Comparison of ENCODE assay signal across 8 cellular contexts in genomic region chr9:128094166-128094949, GRCh38. TPM values are rescaled to one million over a fixed set of nuclear protein-coding genes. Genes with fewer than 3 reads are reported as not detected.
DNase-seq lines count a peak whose midpoint lies in the region; ATAC-seq, FAIRE-seq and TF ChIP-seq lines count a peak whose summit lies in the region.

No MANE protein-coding gene starts in this region.

- no peak for TF ChIP-seq RAD21 in HepG2 (CRISPR knock-in tag; IDR thresholded peaks at IDR 0.05)

- no peak overlapping the region for H3K4me3 ChIP-seq in HepG2 (replicated peaks in 1 of 3; ENCODE audit: insufficient read depth in 1 of 3, low read depth in 2 of 3, low read length in 3 of 3)

- no peak for TF ChIP-seq POLR2A in HepG2 (IDR thresholded peaks at IDR 0.05; ENCODE audit: insufficient read depth in 1 of 2, low read depth in 2 of 2, low read length in 2 of 2)

- no peaks in the 10 kb centered on the region for H3K9me3 ChIP-seq in HepG2 (ENCODE audit: low read length)

- H3K79me2 ChIP-seq in HepG2 (ENCODE audit: insufficient read depth, low read length) = peaks cover 15% of the 10 kb centered on the region

- H3K9ac ChIP-seq in HepG2 (ENCODE audit: insufficient read depth, low read depth, low read length) = no peak overlapping the region

- TF ChIP-seq EP300 in HepG2 (IDR thresholded peaks at IDR 0.05; ENCODE audit: low read depth in 2 of 2, low read length in 2 of 2) (no peak), HepG2 (CRISPR knock-in tag; IDR thresholded peaks at IDR 0.05; ENCODE audit: borderline replicate concordance) (no peak)

- in situ Hi-C loops in ACHN (cut with HindIII; ENCODE audit: low pct_ligation_motif_present, low pct_unique_long_range_greater_than_20kb, low sequenced_read_pairs) (no loop called here), HepG2 (cut with HindIII; ENCODE audit: extremely low pct_ligation_motif_present, low pct_unique_long_range_greater_than_20kb) (no loop called here)

- DNase-seq in ACHN (peak; percentile 97), NCI-H460 (ENCODE audit: extremely low read depth, low read depth) (peak; percentile 83), dedifferentiated amniotic fluid mesenchymal stem cell (ENCODE audit: extremely low spot score) (peak; percentile 99), HepG2 (ENCODE audit: low spot score) (no peak)
- DNase-seq in activated CD4-positive, alpha-beta T cell treated with anti-CD3 and anti-CD28 coated beads for 48 hours = peak; percentile 90
- DNase-seq in stimulated activated CD4-positive, alpha-beta T cell treated with anti-CD3 and anti-CD28 coated beads, Interleukin-2, amount 100 ng/mL, for 24 hours = peak; percentile 85

- peaks cover 3% of the 10 kb centered on the region; the same call in 1 of the 2 replicates for H4K20me1 ChIP-seq in HepG2 (ENCODE audit: insufficient read depth, low read length)

- WGBS in HepG2 (ENCODE audit: low lambda C conversion rate) = 97% methylated on average over 7 of the region's 8 CpGs

- no peak for TF ChIP-seq CTCF in HepG2 (CRISPR knock-in tag; IDR thresholded peaks at IDR 0.05)

- ATAC-seq in GM18909 (IDR thresholded peaks at IDR 0.05; ENCODE audit: poor library complexity, unreplicated experiment) (peak; percentile 85), HG03175 (IDR thresholded peaks at IDR 0.05; ENCODE audit: unreplicated experiment) (peak; percentile 87), HepG2 (no peak)

- intact Hi-C loops in HepG2 (cut with micrococcal nuclease; ENCODE audit: unreplicated experiment) = no loop called here

- POLR2A ChIA-PET in HepG2 (lab: Yijun Ruan, JAX) = interaction anchor here (0.6 to 1.3 kb wide), 4 partner anchors 9 to 35 kb away, joined by 3 to 6 read pairs (median 4); partner anchors contain the start of gene NAIF1

- H2AFZ ChIP-seq in HepG2 (ENCODE audit: low read length) = no peak overlapping the region

- peak overlapping the region; percentile 38 for H3K27ac ChIP-seq in HepG2 (ENCODE audit: extremely low read length, insufficient read depth, low read length)

- H3K4me1 ChIP-seq in HepG2 (ENCODE audit: insufficient read depth, low read length) = peaks cover 46% of the 10 kb centered on the region

- no peak for FAIRE-seq in HepG2 (lab: Jason Lieb, UNC)

- H3K4me2 ChIP-seq in HepG2 (ENCODE audit: low read depth, low read length) = no peak overlapping the region

- CTCF ChIA-PET in HepG2 (lab: Yijun Ruan, JAX; ENCODE audit: low intra/inter-chr PET ratio, low total read pairs) = no interaction called here

- H3K36me3 ChIP-seq in HepG2 (replicated peaks in 1 of 2; ENCODE audit: control insufficient read depth in 1 of 2, insufficient read depth in 2 of 2, low read length in 2 of 2) = no peaks in the 10 kb centered on the region; a peak in 3 of 5 replicates

- BruUV-seq in HepG2 (replicated peaks; lab: Mats Ljungman, UMichigan) = no TSS peak

- H3K27me3 ChIP-seq in HepG2 (ENCODE audit: control insufficient read depth in 1 of 2, insufficient read depth in 2 of 2, low read length in 2 of 2) = no peaks in the 10 kb centered on the region; a peak in 1 of 5 replicates

RNA-seq across cellular contexts. Expression of gene SLC25A25, which starts 26.3 kb away (rescaled TPM):
- total RNA-seq in NCI-H460 (2014; rRNA removed; shearing (Covaris generic)) = 15.2 and 15.5 TPM in 2 replicates
- polyA plus RNA-seq in NCI-H460 (2014; cell fraction: nucleus; rRNA removed) = 25.8 and 36.9 TPM in 2 replicates
- 18.5 and 24.8 TPM in 2 replicates for total RNA-seq in HepG2 (2016; rRNA removed; fragmentation: Illumina TruSeq; extraction: Trizol)
- 4.5 and 5.1 TPM in 2 replicates for total RNA-seq in HepG2 (2016; cell fraction: cytosol; rRNA removed; fragmentation: Illumina TruSeq; extraction: Trizol; ENCODE audit: low read depth)
- 16.4 and 24.3 TPM in 2 replicates for total RNA-seq in HepG2 (2016; cell fraction: insoluble cytoplasmic fraction; rRNA removed; fragmentation: Illumina TruSeq; extraction: Trizol)
- 10.5 and 11.1 TPM in 2 replicates for total RNA-seq in HepG2 (2016; cell fraction: membrane; rRNA removed; fragmentation: Illumina TruSeq; extraction: Trizol)
- total RNA-seq in HepG2 (2016; cell fraction: nucleus; rRNA removed; fragmentation: Illumina TruSeq; extraction: Trizol) = 21.4 and 25.1 TPM in 2 replicates
- 10.5 and 16.7 TPM in 2 replicates for polyA plus RNA-seq in HepG2 (2011; rRNA removed)
- polyA plus RNA-seq in HepG2 (2011; cell fraction: cytosol; rRNA removed) = 10.7 and 11.2 TPM in 2 replicates
- polyA plus RNA-seq in HepG2 (2011; cell fraction: nucleus; rRNA removed) = 26.1 and 29.6 TPM in 2 replicates
- 12.9 and 15.5 TPM in 2 replicates for polyA plus RNA-seq in HepG2 (2012)
- polyA plus RNA-seq in HepG2 (2016; cell fraction: cytosol; fragmentation: Illumina TruSeq; extraction: Trizol; ENCODE audit: low read depth) = 1.1 and 1.3 TPM in 2 replicates
- 11.6 and 13.1 TPM in 2 replicates for polyA plus RNA-seq in HepG2 (2016; cell fraction: insoluble cytoplasmic fraction; fragmentation: Illumina TruSeq; extraction: Trizol; ENCODE audit: low read depth)
- polyA plus RNA-seq in HepG2 (2016; cell fraction: membrane; fragmentation: Illumina TruSeq; extraction: Trizol; ENCODE audit: low read depth) = 2.6 and 2.7 TPM in 2 replicates
- polyA plus RNA-seq in HepG2 (2016; cell fraction: nucleus; fragmentation: Illumina TruSeq; extraction: Trizol; ENCODE audit: insufficient read depth, low read depth) = 31.1 and 36.4 TPM in 2 replicates
- polyA minus RNA-seq in HepG2 (2011; rRNA and poly(A)+ RNA removed; ENCODE audit: low replicate concordance) = 20.5 and 28.1 TPM in 2 replicates
- polyA minus RNA-seq in HepG2 (2011; cell fraction: cytosol; rRNA and poly(A)+ RNA removed) = 10.0 and 10.2 TPM in 2 replicates
- 14.4 and 26.1 TPM in 2 replicates for polyA minus RNA-seq in HepG2 (2011; cell fraction: nucleus; rRNA and poly(A)+ RNA removed)

RNA-seq across cellular contexts. Expression of gene NAIF1, which starts 27.2 kb away (rescaled TPM):
- 9.9 and 10.6 TPM in 2 replicates for total RNA-seq in NCI-H460 (2014; rRNA removed; shearing (Covaris generic))
- 8.6 and 10.2 TPM in 2 replicates for polyA plus RNA-seq in NCI-H460 (2014; cell fraction: nucleus; rRNA removed)
- total RNA-seq in HepG2 (2016; rRNA removed; fragmentation: Illumina TruSeq; extraction: Trizol) = 6.0 and 6.6 TPM in 2 replicates
- 3.1 and 4.1 TPM in 2 replicates for total RNA-seq in HepG2 (2016; cell fraction: cytosol; rRNA removed; fragmentation: Illumina TruSeq; extraction: Trizol; ENCODE audit: low read depth)
- 6.0 and 6.4 TPM in 2 replicates for total RNA-seq in HepG2 (2016; cell fraction: insoluble cytoplasmic fraction; rRNA removed; fragmentation: Illumina TruSeq; extraction: Trizol)
- 5.7 and 6.1 TPM in 2 replicates for total RNA-seq in HepG2 (2016; cell fraction: membrane; rRNA removed; fragmentation: Illumina TruSeq; extraction: Trizol)
- total RNA-seq in HepG2 (2016; cell fraction: nucleus; rRNA removed; fragmentation: Illumina TruSeq; extraction: Trizol) = 2.9 and 4.1 TPM in 2 replicates
- 6.9 TPM in 2 replicates for polyA plus RNA-seq in HepG2 (2011; rRNA removed)
- polyA plus RNA-seq in HepG2 (2011; cell fraction: cytosol; rRNA removed) = 4.9 and 6.4 TPM in 2 replicates
- polyA plus RNA-seq in HepG2 (2011; cell fraction: nucleus; rRNA removed) = 3.8 and 4.0 TPM in 2 replicates
- polyA plus RNA-seq in HepG2 (2012) = 3.0 and 3.8 TPM in 2 replicates
- polyA plus RNA-seq in HepG2 (2016; cell fraction: cytosol; fragmentation: Illumina TruSeq; extraction: Trizol; ENCODE audit: low read depth) = 2.4 and 2.6 TPM in 2 replicates
- polyA plus RNA-seq in HepG2 (2016; cell fraction: insoluble cytoplasmic fraction; fragmentation: Illumina TruSeq; extraction: Trizol; ENCODE audit: low read depth) = 5.2 and 5.7 TPM in 2 replicates
- 3.5 and 3.9 TPM in 2 replicates for polyA plus RNA-seq in HepG2 (2016; cell fraction: membrane; fragmentation: Illumina TruSeq; extraction: Trizol; ENCODE audit: low read depth)
- 4.9 and 5.1 TPM in 2 replicates for polyA plus RNA-seq in HepG2 (2016; cell fraction: nucleus; fragmentation: Illumina TruSeq; extraction: Trizol; ENCODE audit: insufficient read depth, low read depth)
- polyA minus RNA-seq in HepG2 (2011; rRNA and poly(A)+ RNA removed; ENCODE audit: low replicate concordance) = 8.2 and 13.2 TPM in 2 replicates
- 3.2 and 6.0 TPM in 2 replicates for polyA minus RNA-seq in HepG2 (2011; cell fraction: cytosol; rRNA and poly(A)+ RNA removed)
- polyA minus RNA-seq in HepG2 (2011; cell fraction: nucleus; rRNA and poly(A)+ RNA removed) = 1.5 and 2.1 TPM in 2 replicates

RNA-seq across cellular contexts. Expression of gene PTGES2, which starts 33.2 kb away (rescaled TPM):
- 76.6 and 80.3 TPM in 2 replicates for total RNA-seq in NCI-H460 (2014; rRNA removed; shearing (Covaris generic))
- 251 and 278 TPM in 2 replicates for polyA plus RNA-seq in NCI-H460 (2014; cell fraction: nucleus; rRNA removed)
- total RNA-seq in HepG2 (2016; rRNA removed; fragmentation: Illumina TruSeq; extraction: Trizol) = 68.5 and 79.8 TPM in 2 replicates
- total RNA-seq in HepG2 (2016; cell fraction: cytosol; rRNA removed; fragmentation: Illumina TruSeq; extraction: Trizol; ENCODE audit: low read depth) = 176 and 179 TPM in 2 replicates
- total RNA-seq in HepG2 (2016; cell fraction: insoluble cytoplasmic fraction; rRNA removed; fragmentation: Illumina TruSeq; extraction: Trizol) = 65.6 and 85.2 TPM in 2 replicates
- 80.3 and 84.6 TPM in 2 replicates for total RNA-seq in HepG2 (2016; cell fraction: membrane; rRNA removed; fragmentation: Illumina TruSeq; extraction: Trizol)
- 40.6 and 44.2 TPM in 2 replicates for total RNA-seq in HepG2 (2016; cell fraction: nucleus; rRNA removed; fragmentation: Illumina TruSeq; extraction: Trizol)
- polyA plus RNA-seq in HepG2 (2011; rRNA removed) = 63.7 and 67.2 TPM in 2 replicates
- 53.6 and 85.6 TPM in 2 replicates for polyA plus RNA-seq in HepG2 (2011; cell fraction: cytosol; rRNA removed)
- 128 and 148 TPM in 2 replicates for polyA plus RNA-seq in HepG2 (2011; cell fraction: nucleus; rRNA removed)
- polyA plus RNA-seq in HepG2 (2012) = 39.6 and 40.6 TPM in 2 replicates
- polyA plus RNA-seq in HepG2 (2016; cell fraction: cytosol; fragmentation: Illumina TruSeq; extraction: Trizol; ENCODE audit: low read depth) = 61.1 and 71.8 TPM in 2 replicates
- 67.8 and 88.5 TPM in 2 replicates for polyA plus RNA-seq in HepG2 (2016; cell fraction: insoluble cytoplasmic fraction; fragmentation: Illumina TruSeq; extraction: Trizol; ENCODE audit: low read depth)
- 68.9 and 78.2 TPM in 2 replicates for polyA plus RNA-seq in HepG2 (2016; cell fraction: membrane; fragmentation: Illumina TruSeq; extraction: Trizol; ENCODE audit: low read depth)
- polyA plus RNA-seq in HepG2 (2016; cell fraction: nucleus; fragmentation: Illumina TruSeq; extraction: Trizol; ENCODE audit: insufficient read depth, low read depth) = 101 and 105 TPM in 2 replicates
- polyA minus RNA-seq in HepG2 (2011; rRNA and poly(A)+ RNA removed; ENCODE audit: low replicate concordance) = 109 and 143 TPM in 2 replicates
- 29.5 and 39.2 TPM in 2 replicates for polyA minus RNA-seq in HepG2 (2011; cell fraction: cytosol; rRNA and poly(A)+ RNA removed)
- 39.4 and 44.6 TPM in 2 replicates for polyA minus RNA-seq in HepG2 (2011; cell fraction: nucleus; rRNA and poly(A)+ RNA removed)

RNA-seq across cellular contexts. Expression of gene LCN2, which starts 54.9 kb away (rescaled TPM):
- not detected in 2 replicates for total RNA-seq in NCI-H460 (2014; rRNA removed; shearing (Covaris generic))
- polyA plus RNA-seq in NCI-H460 (2014; cell fraction: nucleus; rRNA removed) = not detected in 2 replicates
- total RNA-seq in HepG2 (2016; rRNA removed; fragmentation: Illumina TruSeq; extraction: Trizol) = 0.34 and 0.38 TPM in 2 replicates
- 0.40 TPM in 1 of 2 replicates, not detected in the other for total RNA-seq in HepG2 (2016; cell fraction: cytosol; rRNA removed; fragmentation: Illumina TruSeq; extraction: Trizol; ENCODE audit: low read depth)
- 0.24 TPM in 1 of 2 replicates, not detected in the other for total RNA-seq in HepG2 (2016; cell fraction: insoluble cytoplasmic fraction; rRNA removed; fragmentation: Illumina TruSeq; extraction: Trizol)
- total RNA-seq in HepG2 (2016; cell fraction: membrane; rRNA removed; fragmentation: Illumina TruSeq; extraction: Trizol) = 0.34 and 0.38 TPM in 2 replicates
- total RNA-seq in HepG2 (2016; cell fraction: nucleus; rRNA removed; fragmentation: Illumina TruSeq; extraction: Trizol) = not detected in 2 replicates
- polyA plus RNA-seq in HepG2 (2011; rRNA removed) = 1.4 and 2.3 TPM in 2 replicates
- 0.93 and 2.4 TPM in 2 replicates for polyA plus RNA-seq in HepG2 (2011; cell fraction: cytosol; rRNA removed)
- polyA plus RNA-seq in HepG2 (2011; cell fraction: nucleus; rRNA removed) = 4.4 and 6.2 TPM in 2 replicates
- 1.5 and 1.7 TPM in 2 replicates for polyA plus RNA-seq in HepG2 (2012)
- 0.69 and 0.92 TPM in 2 replicates for polyA plus RNA-seq in HepG2 (2016; cell fraction: cytosol; fragmentation: Illumina TruSeq; extraction: Trizol; ENCODE audit: low read depth)
- polyA plus RNA-seq in HepG2 (2016; cell fraction: insoluble cytoplasmic fraction; fragmentation: Illumina TruSeq; extraction: Trizol; ENCODE audit: low read depth) = 0.71 and 0.76 TPM in 2 replicates
- 0.49 and 0.63 TPM in 2 replicates for polyA plus RNA-seq in HepG2 (2016; cell fraction: membrane; fragmentation: Illumina TruSeq; extraction: Trizol; ENCODE audit: low read depth)
- polyA plus RNA-seq in HepG2 (2016; cell fraction: nucleus; fragmentation: Illumina TruSeq; extraction: Trizol; ENCODE audit: insufficient read depth, low read depth) = 1.7 and 3.0 TPM in 2 replicates
- polyA minus RNA-seq in HepG2 (2011; rRNA and poly(A)+ RNA removed; ENCODE audit: low replicate concordance) = 0.44 and 0.52 TPM in 2 replicates
- polyA minus RNA-seq in HepG2 (2011; cell fraction: cytosol; rRNA and poly(A)+ RNA removed) = 0.99 TPM in 1 of 2 replicates, not detected in the other
- not detected in 2 replicates for polyA minus RNA-seq in HepG2 (2011; cell fraction: nucleus; rRNA and poly(A)+ RNA removed)
